In the genomic region with DNA sequence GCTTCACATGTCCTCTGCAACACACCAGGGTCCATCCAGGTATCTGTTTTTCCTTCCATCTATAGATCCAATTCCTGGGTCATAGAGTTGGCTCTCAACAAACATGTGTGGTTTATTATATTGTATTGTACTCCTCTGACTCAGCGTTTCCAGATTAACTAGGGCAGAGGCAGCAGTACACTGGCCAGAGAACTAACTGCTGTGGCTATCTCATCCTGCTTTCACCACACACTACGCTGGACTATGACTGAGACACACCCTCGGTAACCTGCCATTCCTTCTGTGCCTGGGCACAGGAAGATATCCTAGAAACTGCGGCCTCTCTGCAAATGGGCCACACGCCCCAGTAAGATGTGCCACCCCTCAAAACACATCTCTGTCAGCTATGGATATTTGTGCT, we compare ENCODE assay signal across 13 cellular contexts.
DNase-seq lines count a peak whose midpoint lies in the region; ATAC-seq and TF ChIP-seq lines count a peak whose summit lies in the region.
"Had no signal": no experiment of that assay in that cellular context is flagged by ENCODE, and none has a peak within 500 bp of the region (broad histone marks: within the 10 kb centered on the region; RNA-seq: fewer than 3 reads in every experiment).

No MANE protein-coding gene starts in this region.

- no peak overlapping the region for H3K27ac ChIP-seq in GM23338 (ENCODE audit: low read depth)
- H3K27ac ChIP-seq in testis = no peak overlapping the region

- H3K36me3 ChIP-seq in GM23338 (ENCODE audit: insufficient read depth) = no peaks in the 10 kb centered on the region
- H3K36me3 ChIP-seq in testis (ENCODE audit: low read depth, missing control alignments) = no peaks in the 10 kb centered on the region
- H3K36me3 ChIP-seq: uterus had no signal

- no peak overlapping the region for H3K4me2 ChIP-seq in GM23338

- whole genome bisulfite sequencing in testis, 2 donors = 62 to 71% methylated on average over 5 of the region's 5 CpGs

- H3K4me3 ChIP-seq in GM23338 = no peak overlapping the region
- H3K4me3 ChIP-seq in testis = no peak overlapping the region
- H3K4me3 ChIP-seq: uterus had no signal

- TF ChIP-seq POLR2A in GM18505 (IDR thresholded peaks at IDR 0.05; ENCODE audit: borderline replicate concordance, extremely low read depth, insufficient read depth, insufficient read length) (no peak), testis (IDR thresholded peaks at IDR 0.05) (no peak)

- H3K36me3 Mint-ChIP-seq in GM23338 (ENCODE audit: low read depth) = no peaks in the 10 kb centered on the region
- H3K36me3 Mint-ChIP-seq in osteocyte (ENCODE audit: unreplicated experiment) = peaks cover 3% of the 10 kb centered on the region

- H3F3A ChIP-seq in GM23338 (replicated peaks; ENCODE audit: low read depth) = no peaks in the 10 kb centered on the region

- H3K9me3 ChIP-seq in testis = no peaks in the 10 kb centered on the region
- H3K9me3 ChIP-seq: uterus had no signal

- H3K27ac Mint-ChIP-seq in GM23338 (peak overlapping the region; percentile 54), osteocyte (ENCODE audit: unreplicated experiment) (peak overlapping the region; percentile 71)
- H3K27ac Mint-ChIP-seq: T-helper 17 cell had no signal

- H3K27me3 ChIP-seq in GM23338 (ENCODE audit: insufficient read depth) (no peaks in the 10 kb centered on the region), testis (no peaks in the 10 kb centered on the region)
- H3K27me3 ChIP-seq: uterus had no signal

- H3K4me1 Mint-ChIP-seq in GM23338 (no peaks in the 10 kb centered on the region), osteocyte (ENCODE audit: unreplicated experiment) (peaks cover 39% of the 10 kb centered on the region)

- TF ChIP-seq CTCF in GM23338 (conservative IDR thresholded peaks at IDR 0.05; ENCODE audit: low read depth in 2 of 2) = no peak
- no peak for TF ChIP-seq CTCF in osteocyte (IDR thresholded peaks at IDR 0.05)
- TF ChIP-seq CTCF in testis (IDR thresholded peaks at IDR 0.05) = no peak

- no peak for DNase-seq in GM23338 (ENCODE audit: low spot score)
- DNase-seq in RPMI7951 (ENCODE audit: low read depth) = peak; percentile 85
- DNase-seq in fibroblast of gingiva (ENCODE audit: low read depth) = peak; percentile 89
- no peak for DNase-seq in osteocyte (ENCODE audit: extremely low spot score, unreplicated experiment)
- DNase-seq in testis = no peak
- DNase-seq: activated effector memory CD4-positive, alpha-beta T cell treated with anti-CD3 and anti-CD28 coated beads, Interleukin-2, amount 50 U/mL, for 16 hours; NCI-H1436 treated with DMSO at 0.1 percent for 48 hours; stimulated activated CD4-positive, alpha-beta T cell treated with anti-CD3 and anti-CD28 coated beads, Interleukin-2, amount 100 ng/mL, for 48 hours; T-helper 17 cell; uterus had no signal

- H4K20me1 ChIP-seq in GM23338 (replicated peaks; ENCODE audit: insufficient read depth) = no peaks in the 10 kb centered on the region

- no peak overlapping the region for H2AFZ ChIP-seq in GM23338

- H3K27me3 Mint-ChIP-seq in GM23338 (ENCODE audit: insufficient read depth, low read depth, poor library complexity) (no peaks in the 10 kb centered on the region), osteocyte (ENCODE audit: unreplicated experiment) (no peaks in the 10 kb centered on the region)

- intact Hi-C loops in testis (cut with DNase I; ENCODE audit: low total_unique reads) = no loop called here

- no peaks in the 10 kb centered on the region for H3K4me1 ChIP-seq in GM23338 (ENCODE audit: insufficient read depth)
- H3K4me1 ChIP-seq in testis = no peaks in the 10 kb centered on the region
- H3K4me1 ChIP-seq: uterus had no signal

- no peaks in the 10 kb centered on the region for H3K79me2 ChIP-seq in GM23338 (replicated peaks; ENCODE audit: insufficient read depth)

- ATAC-seq in GM23338 = no peak
- no peak for ATAC-seq in HG02623 (IDR thresholded peaks at IDR 0.05; ENCODE audit: unreplicated experiment)
- ATAC-seq in GM18858 (IDR thresholded peaks at IDR 0.05; ENCODE audit: unreplicated experiment) = no peak
- no peak for ATAC-seq in GM18505 (IDR thresholded peaks at IDR 0.05; ENCODE audit: unreplicated experiment)
- ATAC-seq: T-helper 17 cell had no signal

- H3K4me3 Mint-ChIP-seq in GM23338 = no peak overlapping the region
- H3K4me3 Mint-ChIP-seq in osteocyte (ENCODE audit: unreplicated experiment) = no peak overlapping the region
- H3K4me3 Mint-ChIP-seq: T-helper 17 cell had no signal

- no peaks in the 10 kb centered on the region for H3K9me2 ChIP-seq in GM23338 (ENCODE audit: insufficient read depth)

- H3K9me3 Mint-ChIP-seq in GM23338 (no peaks in the 10 kb centered on the region), osteocyte (ENCODE audit: unreplicated experiment) (no peaks in the 10 kb centered on the region)

TF ChIP-seq in GM23338, 12 proteins besides CTCF, POLR2A, EP300 and RAD21:
- no peak for TF ChIP-seq EZH2 (IDR thresholded peaks at IDR 0.05; ENCODE audit: low read depth, unreplicated experiment)
- TF ChIP-seq, protein P1, sequence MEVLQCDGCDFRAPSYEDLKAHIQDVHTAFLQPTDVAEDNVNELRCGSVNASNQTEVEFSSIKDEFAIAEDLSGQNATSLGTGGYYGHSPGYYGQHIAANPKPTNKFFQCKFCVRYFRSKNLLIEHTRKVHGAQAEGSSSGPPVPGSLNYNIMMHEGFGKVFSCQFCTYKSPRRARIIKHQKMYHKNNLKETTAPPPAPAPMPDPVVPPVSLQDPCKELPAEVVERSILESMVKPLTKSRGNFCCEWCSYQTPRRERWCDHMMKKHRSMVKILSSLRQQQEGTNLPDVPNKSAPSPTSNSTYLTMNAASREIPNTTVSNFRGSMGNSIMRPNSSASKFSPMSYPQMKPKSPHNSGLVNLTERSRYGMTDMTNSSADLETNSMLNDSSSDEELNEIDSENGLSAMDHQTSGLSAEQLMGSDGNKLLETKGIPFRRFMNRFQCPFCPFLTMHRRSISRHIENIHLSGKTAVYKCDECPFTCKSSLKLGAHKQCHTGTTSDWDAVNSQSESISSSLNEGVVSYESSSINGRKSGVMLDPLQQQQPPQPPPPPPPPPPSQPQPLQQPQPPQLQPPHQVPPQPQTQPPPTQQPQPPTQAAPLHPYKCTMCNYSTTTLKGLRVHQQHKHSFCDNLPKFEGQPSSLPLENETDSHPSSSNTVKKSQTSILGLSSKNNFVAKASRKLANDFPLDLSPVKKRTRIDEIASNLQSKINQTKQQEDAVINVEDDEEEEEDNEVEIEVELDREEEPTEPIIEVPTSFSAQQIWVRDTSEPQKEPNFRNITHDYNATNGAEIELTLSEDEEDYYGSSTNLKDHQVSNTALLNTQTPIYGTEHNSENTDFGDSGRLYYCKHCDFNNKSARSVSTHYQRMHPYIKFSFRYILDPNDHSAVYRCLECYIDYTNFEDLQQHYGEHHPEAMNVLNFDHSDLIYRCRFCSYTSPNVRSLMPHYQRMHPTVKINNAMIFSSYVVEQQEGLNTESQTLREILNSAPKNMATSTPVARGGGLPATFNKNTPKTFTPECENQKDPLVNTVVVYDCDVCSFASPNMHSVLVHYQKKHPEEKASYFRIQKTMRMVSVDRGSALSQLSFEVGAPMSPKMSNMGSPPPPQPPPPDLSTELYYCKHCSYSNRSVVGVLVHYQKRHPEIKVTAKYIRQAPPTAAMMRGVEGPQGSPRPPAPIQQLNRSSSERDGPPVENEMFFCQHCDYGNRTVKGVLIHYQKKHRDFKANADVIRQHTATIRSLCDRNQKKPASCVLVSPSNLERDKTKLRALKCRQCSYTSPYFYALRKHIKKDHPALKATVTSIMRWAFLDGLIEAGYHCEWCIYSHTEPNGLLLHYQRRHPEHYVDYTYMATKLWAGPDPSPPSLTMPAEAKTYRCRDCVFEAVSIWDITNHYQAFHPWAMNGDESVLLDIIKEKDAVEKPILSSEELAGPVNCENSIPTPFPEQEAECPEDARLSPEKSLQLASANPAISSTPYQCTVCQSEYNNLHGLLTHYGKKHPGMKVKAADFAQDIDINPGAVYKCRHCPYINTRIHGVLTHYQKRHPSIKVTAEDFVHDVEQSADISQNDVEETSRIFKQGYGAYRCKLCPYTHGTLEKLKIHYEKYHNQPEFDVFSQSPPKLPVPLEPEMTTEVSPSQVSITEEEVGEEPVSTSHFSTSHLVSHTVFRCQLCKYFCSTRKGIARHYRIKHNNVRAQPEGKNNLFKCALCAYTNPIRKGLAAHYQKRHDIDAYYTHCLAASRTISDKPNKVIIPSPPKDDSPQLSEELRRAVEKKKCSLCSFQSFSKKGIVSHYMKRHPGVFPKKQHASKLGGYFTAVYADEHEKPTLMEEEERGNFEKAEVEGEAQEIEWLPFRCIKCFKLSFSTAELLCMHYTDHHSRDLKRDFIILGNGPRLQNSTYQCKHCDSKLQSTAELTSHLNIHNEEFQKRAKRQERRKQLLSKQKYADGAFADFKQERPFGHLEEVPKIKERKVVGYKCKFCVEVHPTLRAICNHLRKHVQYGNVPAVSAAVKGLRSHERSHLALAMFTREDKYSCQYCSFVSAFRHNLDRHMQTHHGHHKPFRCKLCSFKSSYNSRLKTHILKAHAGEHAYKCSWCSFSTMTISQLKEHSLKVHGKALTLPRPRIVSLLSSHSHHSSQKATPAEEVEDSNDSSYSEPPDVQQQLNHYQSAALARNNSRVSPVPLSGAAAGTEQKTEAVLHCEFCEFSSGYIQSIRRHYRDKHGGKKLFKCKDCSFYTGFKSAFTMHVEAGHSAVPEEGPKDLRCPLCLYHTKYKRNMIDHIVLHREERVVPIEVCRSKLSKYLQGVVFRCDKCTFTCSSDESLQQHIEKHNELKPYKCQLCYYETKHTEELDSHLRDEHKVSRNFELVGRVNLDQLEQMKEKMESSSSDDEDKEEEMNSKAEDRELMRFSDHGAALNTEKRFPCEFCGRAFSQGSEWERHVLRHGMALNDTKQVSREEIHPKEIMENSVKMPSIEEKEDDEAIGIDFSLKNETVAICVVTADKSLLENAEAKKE (CRISPR knock-in tag; IDR thresholded peaks at IDR 0.05) = no peak
- TF ChIP-seq, protein P2, sequence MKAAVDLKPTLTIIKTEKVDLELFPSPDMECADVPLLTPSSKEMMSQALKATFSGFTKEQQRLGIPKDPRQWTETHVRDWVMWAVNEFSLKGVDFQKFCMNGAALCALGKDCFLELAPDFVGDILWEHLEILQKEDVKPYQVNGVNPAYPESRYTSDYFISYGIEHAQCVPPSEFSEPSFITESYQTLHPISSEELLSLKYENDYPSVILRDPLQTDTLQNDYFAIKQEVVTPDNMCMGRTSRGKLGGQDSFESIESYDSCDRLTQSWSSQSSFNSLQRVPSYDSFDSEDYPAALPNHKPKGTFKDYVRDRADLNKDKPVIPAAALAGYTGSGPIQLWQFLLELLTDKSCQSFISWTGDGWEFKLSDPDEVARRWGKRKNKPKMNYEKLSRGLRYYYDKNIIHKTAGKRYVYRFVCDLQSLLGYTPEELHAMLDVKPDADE (IDR thresholded peaks at IDR 0.05) = no peak

Comparison
In these comparisons a context has a peak if more than half of its experiments do, and no peak if none do; other contexts are left out.
1. DNase-seq: peak in RPMI7951 (single experiment) and fibroblast of gingiva (single experiment); none in GM23338 (single experiment), osteocyte (single experiment) and testis (single experiment).